In the genomic region with DNA sequence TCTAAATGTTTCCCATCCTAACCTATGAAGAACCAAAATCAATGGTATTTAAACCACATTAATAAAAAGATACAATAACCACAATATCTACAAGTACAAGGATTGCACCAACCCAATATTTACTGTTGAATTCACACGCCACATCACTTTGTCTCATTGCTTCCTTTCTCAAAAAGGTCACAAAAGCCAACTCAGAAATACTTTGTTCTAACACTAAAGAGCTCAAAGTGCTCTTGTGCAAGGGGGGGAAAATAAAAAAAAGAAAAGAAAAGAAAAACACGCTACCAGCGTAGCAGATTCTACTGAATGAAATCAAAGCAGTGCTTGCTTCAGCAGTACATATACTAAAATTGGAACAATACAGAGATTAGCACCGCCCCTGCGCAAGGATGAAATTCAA, we compare ENCODE assay signal across 29 cellular contexts.
"Had no signal": no experiment of that assay in that cellular context is flagged by ENCODE, and none has a peak within 500 bp of the region (broad histone marks: within the 10 kb centered on the region; RNA-seq: fewer than 3 reads in every experiment).

No MANE protein-coding gene starts in this region.

- DNase-seq: activated CD4-positive, alpha-beta memory T cell treated with anti-CD3 and anti-CD28 coated beads, Interleukin-2, amount 10 ng/mL, durations not matched to agents 7 days and 5 days; activated CD4-positive, alpha-beta T cell treated with anti-CD3 and anti-CD28 coated beads for 1 hour; activated CD4-positive, alpha-beta T cell treated with anti-CD3 and anti-CD28 coated beads for 4 hours; activated CD4-positive, alpha-beta T cell treated with anti-CD3 and anti-CD28 coated beads, Interleukin-2, amount 10 ng/mL, durations not matched to agents 7 days and 5 days; activated CD4-positive, alpha-beta T cell treated with anti-CD3 and anti-CD28 coated beads, Interleukin-2, amount 50 U/mL, for 4 hours; activated CD8-positive, alpha-beta memory T cell treated with anti-CD3 and anti-CD28 coated beads, Interleukin-2, amount 50 U/mL, for 48 hours; activated gamma-delta T cell; activated naive CD4-positive, alpha-beta T cell; activated naive CD4-positive, alpha-beta T cell treated with anti-CD3 and anti-CD28 coated beads, Interleukin-2, amount 10 ng/mL, durations not matched to agents 7 days and 5 days; activated naive CD8-positive, alpha-beta T cell treated with anti-CD3 and anti-CD28 coated beads, Interleukin-2, amount 10 ng/mL, durations not matched to agents 7 days and 5 days; activated T-cell treated with anti-CD3 and anti-CD28 coated beads for 4 hours; activated T-cell treated with anti-CD3 and anti-CD28 coated beads, Interleukin-2, amount 50 U/mL, for 24 hours; activated T-cell treated with anti-CD3 and anti-CD28 coated beads, Interleukin-2, amount 50 U/mL, for 72 hours; brain microvascular endothelial cell; dorsolateral prefrontal cortex; effector memory CD8-positive, alpha-beta T cell; erythroblast; foreskin keratinocyte; gastrocnemius medialis; glutamatergic neuron; heart left ventricle; T-helper 1 cell; T-helper 2 cell had no signal

- H3K4me1 ChIP-seq: ascending aorta, foreskin keratinocyte, gastrocnemius medialis, heart left ventricle had no signal

- H3K9me3 Mint-ChIP-seq: activated CD4-positive, alpha-beta memory T cell treated with anti-CD3 and anti-CD28 coated beads, Interleukin-2, amount 10 ng/mL, durations not matched to agents 7 days and 5 days; activated naive CD4-positive, alpha-beta T cell treated with anti-CD3 and anti-CD28 coated beads, Interleukin-2, amount 50 U/mL, for 72 hours had no signal

- H3K9me3 ChIP-seq: ascending aorta, esophagus muscularis mucosa, gastrocnemius medialis had no signal

- H3K27me3 ChIP-seq: ascending aorta, brain microvascular endothelial cell, dorsolateral prefrontal cortex, esophagus muscularis mucosa, foreskin keratinocyte, gastrocnemius medialis, heart left ventricle had no signal

- H3K4me3 Mint-ChIP-seq: activated CD4-positive, alpha-beta memory T cell treated with anti-CD3 and anti-CD28 coated beads, Interleukin-2, amount 10 ng/mL, durations not matched to agents 7 days and 5 days; activated CD4-positive, alpha-beta T cell treated with anti-CD3 and anti-CD28 coated beads, Interleukin-2, amount 10 ng/mL, durations not matched to agents 7 days and 5 days; activated naive CD4-positive, alpha-beta T cell treated with anti-CD3 and anti-CD28 coated beads, Interleukin-2, amount 10 ng/mL, durations not matched to agents 7 days and 5 days; activated naive CD8-positive, alpha-beta T cell treated with anti-CD3 and anti-CD28 coated beads, Interleukin-2, amount 10 ng/mL, durations not matched to agents 7 days and 5 days; activated T-cell treated with anti-CD3 and anti-CD28 coated beads, Interleukin-2, amount 50 U/mL, for 24 hours; activated T-cell treated with anti-CD3 and anti-CD28 coated beads, Interleukin-2, amount 50 U/mL, for 72 hours; central memory CD8-positive, alpha-beta T cell; dendritic cell treated with granulocyte-macrophage colony-stimulating factor and Interleukin-4, amounts not matched to agents 40 ng/mL and 50 ng/mL, for 4 days; effector memory CD8-positive, alpha-beta T cell had no signal

- H3K27me3 Mint-ChIP-seq: activated CD4-positive, alpha-beta memory T cell treated with anti-CD3 and anti-CD28 coated beads, Interleukin-2, amount 10 ng/mL, durations not matched to agents 7 days and 5 days; activated CD4-positive, alpha-beta T cell treated with anti-CD3 and anti-CD28 coated beads, Interleukin-2, amount 10 ng/mL, durations not matched to agents 7 days and 5 days; activated naive CD8-positive, alpha-beta T cell treated with anti-CD3 and anti-CD28 coated beads, Interleukin-2, amount 10 ng/mL, durations not matched to agents 7 days and 5 days; activated T-cell treated with anti-CD3 and anti-CD28 coated beads, Interleukin-2, amount 50 U/mL, for 24 hours; central memory CD8-positive, alpha-beta T cell; dendritic cell treated with granulocyte-macrophage colony-stimulating factor and Interleukin-4, amounts not matched to agents 40 ng/mL and 50 ng/mL, for 4 days; effector memory CD8-positive, alpha-beta T cell had no signal

- H3K4me1 Mint-ChIP-seq: activated CD4-positive, alpha-beta memory T cell treated with anti-CD3 and anti-CD28 coated beads, Interleukin-2, amount 10 ng/mL, durations not matched to agents 7 days and 5 days; activated CD4-positive, alpha-beta T cell treated with anti-CD3 and anti-CD28 coated beads, Interleukin-2, amount 10 ng/mL, durations not matched to agents 7 days and 5 days; activated naive CD4-positive, alpha-beta T cell treated with anti-CD3 and anti-CD28 coated beads, Interleukin-2, amount 10 ng/mL, durations not matched to agents 7 days and 5 days; activated naive CD8-positive, alpha-beta T cell treated with anti-CD3 and anti-CD28 coated beads, Interleukin-2, amount 10 ng/mL, durations not matched to agents 7 days and 5 days; central memory CD8-positive, alpha-beta T cell had no signal

- H3K36me3 ChIP-seq: ascending aorta, brain microvascular endothelial cell, esophagus muscularis mucosa, gastrocnemius medialis, heart left ventricle had no signal

- ATAC-seq: activated naive CD4-positive, alpha-beta T cell treated with anti-CD3 and anti-CD28 coated beads, Interleukin-2, amount 50 U/mL, for 72 hours; activated T-cell treated with anti-CD3 and anti-CD28 coated beads, Interleukin-2, amount 50 U/mL, for 72 hours; effector memory CD8-positive, alpha-beta T cell; foreskin keratinocyte; gastrocnemius medialis; heart left ventricle had no signal

- H3K36me3 Mint-ChIP-seq: activated naive CD4-positive, alpha-beta T cell treated with anti-CD3 and anti-CD28 coated beads, Interleukin-2, amount 10 ng/mL, durations not matched to agents 7 days and 5 days had no signal

- H3K4me3 ChIP-seq: ascending aorta, coronary artery, dorsolateral prefrontal cortex, esophagus muscularis mucosa, gastrocnemius medialis, heart left ventricle had no signal

- H3K27ac Mint-ChIP-seq: activated CD4-positive, alpha-beta memory T cell treated with anti-CD3 and anti-CD28 coated beads, Interleukin-2, amount 10 ng/mL, durations not matched to agents 7 days and 5 days; activated CD4-positive, alpha-beta T cell treated with anti-CD3 and anti-CD28 coated beads, Interleukin-2, amount 10 ng/mL, durations not matched to agents 7 days and 5 days; activated naive CD4-positive, alpha-beta T cell treated with anti-CD3 and anti-CD28 coated beads, Interleukin-2, amount 10 ng/mL, durations not matched to agents 7 days and 5 days; activated naive CD4-positive, alpha-beta T cell treated with anti-CD3 and anti-CD28 coated beads, Interleukin-2, amount 50 U/mL, for 72 hours; activated naive CD8-positive, alpha-beta T cell treated with anti-CD3 and anti-CD28 coated beads, Interleukin-2, amount 10 ng/mL, durations not matched to agents 7 days and 5 days; activated T-cell treated with anti-CD3 and anti-CD28 coated beads, Interleukin-2, amount 50 U/mL, for 24 hours; activated T-cell treated with anti-CD3 and anti-CD28 coated beads, Interleukin-2, amount 50 U/mL, for 72 hours; dendritic cell treated with granulocyte-macrophage colony-stimulating factor and Interleukin-4, amounts not matched to agents 40 ng/mL and 50 ng/mL, for 4 days; effector memory CD8-positive, alpha-beta T cell had no signal
